ENCODE assay signal across 1 cellular context in the genomic region with DNA sequence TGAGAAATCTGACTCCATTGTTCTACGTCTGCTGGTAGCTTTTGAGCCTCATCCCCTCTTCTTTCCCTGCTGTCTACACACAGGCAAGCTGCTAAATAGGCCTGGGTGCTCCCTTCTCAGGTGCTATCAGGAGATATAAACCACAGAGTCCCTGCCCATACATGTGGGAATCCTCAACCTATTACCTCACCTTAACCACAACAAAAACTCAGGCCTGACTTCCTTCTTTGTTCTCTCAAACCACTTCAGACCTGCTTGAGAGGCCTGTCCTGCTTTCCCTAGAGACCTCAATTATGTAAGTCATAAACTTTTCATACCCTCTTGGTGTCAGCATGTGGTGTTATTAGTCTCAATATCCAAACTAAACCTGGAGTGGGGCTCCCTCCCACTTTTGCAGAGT.
A peak's percentile ranks its signal among the peaks of the same experiment; 100 is the strongest.
TF ChIP-seq lines count a peak whose summit lies in the region.

No MANE protein-coding gene starts in this region.

TF ChIP-seq in GM12878, 131 proteins besides CTCF, POLR2A, EP300 and RAD21 (continued from another document):
- TF ChIP-seq, protein P1, sequence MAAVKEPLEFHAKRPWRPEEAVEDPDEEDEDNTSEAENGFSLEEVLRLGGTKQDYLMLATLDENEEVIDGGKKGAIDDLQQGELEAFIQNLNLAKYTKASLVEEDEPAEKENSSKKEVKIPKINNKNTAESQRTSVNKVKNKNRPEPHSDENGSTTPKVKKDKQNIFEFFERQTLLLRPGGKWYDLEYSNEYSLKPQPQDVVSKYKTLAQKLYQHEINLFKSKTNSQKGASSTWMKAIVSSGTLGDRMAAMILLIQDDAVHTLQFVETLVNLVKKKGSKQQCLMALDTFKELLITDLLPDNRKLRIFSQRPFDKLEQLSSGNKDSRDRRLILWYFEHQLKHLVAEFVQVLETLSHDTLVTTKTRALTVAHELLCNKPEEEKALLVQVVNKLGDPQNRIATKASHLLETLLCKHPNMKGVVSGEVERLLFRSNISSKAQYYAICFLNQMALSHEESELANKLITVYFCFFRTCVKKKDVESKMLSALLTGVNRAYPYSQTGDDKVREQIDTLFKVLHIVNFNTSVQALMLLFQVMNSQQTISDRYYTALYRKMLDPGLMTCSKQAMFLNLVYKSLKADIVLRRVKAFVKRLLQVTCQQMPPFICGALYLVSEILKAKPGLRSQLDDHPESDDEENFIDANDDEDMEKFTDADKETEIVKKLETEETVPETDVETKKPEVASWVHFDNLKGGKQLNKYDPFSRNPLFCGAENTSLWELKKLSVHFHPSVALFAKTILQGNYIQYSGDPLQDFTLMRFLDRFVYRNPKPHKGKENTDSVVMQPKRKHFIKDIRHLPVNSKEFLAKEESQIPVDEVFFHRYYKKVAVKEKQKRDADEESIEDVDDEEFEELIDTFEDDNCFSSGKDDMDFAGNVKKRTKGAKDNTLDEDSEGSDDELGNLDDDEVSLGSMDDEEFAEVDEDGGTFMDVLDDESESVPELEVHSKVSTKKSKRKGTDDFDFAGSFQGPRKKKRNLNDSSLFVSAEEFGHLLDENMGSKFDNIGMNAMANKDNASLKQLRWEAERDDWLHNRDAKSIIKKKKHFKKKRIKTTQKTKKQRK (IDR thresholded peaks at IDR 0.05; ENCODE audit: low read depth, low read length) = no peak
- TF ChIP-seq ATF7 (IDR thresholded peaks at IDR 0.05; ENCODE audit: low read depth) = peak; percentile 22; the same call in 1 of the 2 replicates
- TF ChIP-seq, protein P2, sequence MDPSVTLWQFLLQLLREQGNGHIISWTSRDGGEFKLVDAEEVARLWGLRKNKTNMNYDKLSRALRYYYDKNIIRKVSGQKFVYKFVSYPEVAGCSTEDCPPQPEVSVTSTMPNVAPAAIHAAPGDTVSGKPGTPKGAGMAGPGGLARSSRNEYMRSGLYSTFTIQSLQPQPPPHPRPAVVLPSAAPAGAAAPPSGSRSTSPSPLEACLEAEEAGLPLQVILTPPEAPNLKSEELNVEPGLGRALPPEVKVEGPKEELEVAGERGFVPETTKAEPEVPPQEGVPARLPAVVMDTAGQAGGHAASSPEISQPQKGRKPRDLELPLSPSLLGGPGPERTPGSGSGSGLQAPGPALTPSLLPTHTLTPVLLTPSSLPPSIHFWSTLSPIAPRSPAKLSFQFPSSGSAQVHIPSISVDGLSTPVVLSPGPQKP (IDR thresholded peaks at IDR 0.05; ENCODE audit: low read depth, low read length) = no peak
- peak; percentile 43; the same call in 1 of the 2 replicates for TF ChIP-seq RUNX3 (IDR thresholded peaks at IDR 0.05; ENCODE audit: low read length)
- no peak for TF ChIP-seq CBX5 (IDR thresholded peaks at IDR 0.05; ENCODE audit: low read depth)
- TF ChIP-seq TCF7 (IDR thresholded peaks at IDR 0.05; ENCODE audit: borderline replicate concordance) = 0 out of 2 replicates have a peak, but pooled peaks have one; percentile 29
